In the genomic region with DNA sequence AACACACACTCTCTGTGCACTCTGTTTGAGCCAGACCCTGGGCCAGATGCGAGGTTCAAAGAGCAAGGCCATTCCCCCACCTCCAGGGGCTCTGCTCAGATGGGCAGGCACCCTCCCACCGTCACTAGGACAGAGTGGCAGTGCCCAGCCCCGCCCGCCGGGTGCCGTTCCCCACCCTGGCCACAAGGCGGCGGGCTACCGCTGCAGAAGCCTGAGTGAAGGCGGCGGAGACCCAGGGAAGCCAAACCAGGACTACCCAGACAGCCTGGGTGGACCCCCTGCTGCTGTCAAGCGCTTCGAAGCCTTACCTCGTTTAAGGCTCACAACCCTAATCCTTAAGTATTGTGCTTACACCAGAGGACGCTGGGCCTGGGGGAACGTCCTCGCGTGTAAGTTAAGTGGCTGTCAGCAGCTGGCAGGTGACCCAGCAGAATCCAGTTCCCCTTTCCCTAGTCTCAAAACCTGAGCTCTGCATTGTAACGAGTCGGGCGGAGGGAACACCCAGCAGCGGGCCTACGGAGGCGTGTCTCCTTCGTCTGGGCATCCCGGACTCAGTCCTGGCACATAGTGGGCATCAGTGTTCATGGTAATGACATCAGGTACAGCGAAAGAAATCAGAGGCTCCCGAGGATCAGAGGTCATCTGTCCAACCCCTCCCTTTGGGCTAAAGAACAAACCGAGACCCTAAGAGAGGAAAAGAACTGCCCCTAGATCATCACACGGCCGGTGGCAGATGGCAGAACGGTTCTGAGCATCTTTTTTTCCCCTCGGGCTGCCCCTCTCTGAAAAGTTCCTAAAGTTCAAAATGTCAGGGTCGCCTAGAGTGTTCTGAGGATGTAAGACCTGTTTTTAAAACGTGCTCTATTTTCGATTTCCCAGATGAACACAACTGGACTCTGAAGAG, we compare ENCODE assay signal across 1 cellular context.
A peak's percentile ranks its signal among the peaks of the same experiment; 100 is the strongest.
TF ChIP-seq lines count a peak whose summit lies in the region.

No MANE protein-coding gene starts in this region.

TF ChIP-seq in HepG2, 621 proteins besides CTCF, POLR2A, EP300 and RAD21 (continued from another document and continues in another):
- TF ChIP-seq, protein P1, sequence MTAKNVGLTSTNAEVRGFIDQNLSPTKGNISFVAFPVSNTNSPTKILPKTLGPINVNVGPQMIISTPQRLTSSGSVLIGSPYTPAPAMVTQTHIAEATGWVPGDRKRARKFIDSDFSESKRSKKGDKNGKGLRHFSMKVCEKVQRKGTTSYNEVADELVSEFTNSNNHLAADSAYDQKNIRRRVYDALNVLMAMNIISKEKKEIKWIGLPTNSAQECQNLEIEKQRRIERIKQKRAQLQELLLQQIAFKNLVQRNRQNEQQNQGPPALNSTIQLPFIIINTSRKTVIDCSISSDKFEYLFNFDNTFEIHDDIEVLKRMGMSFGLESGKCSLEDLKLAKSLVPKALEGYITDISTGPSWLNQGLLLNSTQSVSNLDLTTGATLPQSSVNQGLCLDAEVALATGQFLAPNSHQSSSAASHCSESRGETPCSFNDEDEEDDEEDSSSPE (CRISPR knock-in tag; IDR thresholded peaks at IDR 0.05), result no peak
- no peak for TF ChIP-seq TAF1 (CRISPR knock-in tag; IDR thresholded peaks at IDR 0.05)
- TF ChIP-seq, protein P2, sequence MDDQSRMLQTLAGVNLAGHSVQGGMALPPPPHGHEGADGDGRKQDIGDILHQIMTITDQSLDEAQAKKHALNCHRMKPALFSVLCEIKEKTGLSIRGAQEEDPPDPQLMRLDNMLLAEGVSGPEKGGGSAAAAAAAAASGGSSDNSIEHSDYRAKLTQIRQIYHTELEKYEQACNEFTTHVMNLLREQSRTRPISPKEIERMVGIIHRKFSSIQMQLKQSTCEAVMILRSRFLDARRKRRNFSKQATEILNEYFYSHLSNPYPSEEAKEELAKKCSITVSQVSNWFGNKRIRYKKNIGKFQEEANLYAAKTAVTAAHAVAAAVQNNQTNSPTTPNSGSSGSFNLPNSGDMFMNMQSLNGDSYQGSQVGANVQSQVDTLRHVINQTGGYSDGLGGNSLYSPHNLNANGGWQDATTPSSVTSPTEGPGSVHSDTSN (CRISPR knock-in tag; IDR thresholded peaks at IDR 0.05; ENCODE audit: borderline replicate concordance), result no peak
- no peak for TF ChIP-seq DPF2 (CRISPR knock-in tag; IDR thresholded peaks at IDR 0.05; ENCODE audit: borderline replicate concordance, low read depth)
- TF ChIP-seq, protein P3, sequence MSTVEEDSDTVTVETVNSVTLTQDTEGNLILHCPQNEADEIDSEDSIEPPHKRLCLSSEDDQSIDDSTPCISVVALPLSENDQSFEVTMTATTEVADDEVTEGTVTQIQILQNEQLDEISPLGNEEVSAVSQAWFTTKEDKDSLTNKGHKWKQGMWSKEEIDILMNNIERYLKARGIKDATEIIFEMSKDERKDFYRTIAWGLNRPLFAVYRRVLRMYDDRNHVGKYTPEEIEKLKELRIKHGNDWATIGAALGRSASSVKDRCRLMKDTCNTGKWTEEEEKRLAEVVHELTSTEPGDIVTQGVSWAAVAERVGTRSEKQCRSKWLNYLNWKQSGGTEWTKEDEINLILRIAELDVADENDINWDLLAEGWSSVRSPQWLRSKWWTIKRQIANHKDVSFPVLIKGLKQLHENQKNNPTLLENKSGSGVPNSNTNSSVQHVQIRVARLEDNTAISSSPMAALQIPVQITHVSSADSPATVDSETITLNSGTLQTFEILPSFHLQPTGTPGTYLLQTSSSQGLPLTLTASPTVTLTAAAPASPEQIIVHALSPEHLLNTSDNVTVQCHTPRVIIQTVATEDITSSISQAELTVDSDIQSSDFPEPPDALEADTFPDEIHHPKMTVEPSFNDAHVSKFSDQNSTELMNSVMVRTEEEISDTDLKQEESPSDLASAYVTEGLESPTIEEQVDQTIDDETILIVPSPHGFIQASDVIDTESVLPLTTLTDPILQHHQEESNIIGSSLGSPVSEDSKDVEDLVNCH (CRISPR knock-in tag; IDR thresholded peaks at IDR 0.05), result no peak
- no peak for TF ChIP-seq RBAK (CRISPR knock-in tag; IDR thresholded peaks at IDR 0.05)
- TF ChIP-seq, protein P4, sequence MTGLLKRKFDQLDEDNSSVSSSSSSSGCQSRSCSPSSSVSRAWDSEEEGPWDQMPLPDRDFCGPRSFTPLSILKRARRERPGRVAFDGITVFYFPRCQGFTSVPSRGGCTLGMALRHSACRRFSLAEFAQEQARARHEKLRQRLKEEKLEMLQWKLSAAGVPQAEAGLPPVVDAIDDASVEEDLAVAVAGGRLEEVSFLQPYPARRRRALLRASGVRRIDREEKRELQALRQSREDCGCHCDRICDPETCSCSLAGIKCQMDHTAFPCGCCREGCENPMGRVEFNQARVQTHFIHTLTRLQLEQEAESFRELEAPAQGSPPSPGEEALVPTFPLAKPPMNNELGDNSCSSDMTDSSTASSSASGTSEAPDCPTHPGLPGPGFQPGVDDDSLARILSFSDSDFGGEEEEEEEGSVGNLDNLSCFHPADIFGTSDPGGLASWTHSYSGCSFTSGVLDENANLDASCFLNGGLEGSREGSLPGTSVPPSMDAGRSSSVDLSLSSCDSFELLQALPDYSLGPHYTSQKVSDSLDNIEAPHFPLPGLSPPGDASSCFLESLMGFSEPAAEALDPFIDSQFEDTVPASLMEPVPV (CRISPR knock-in tag; IDR thresholded peaks at IDR 0.05), result 0 out of 2 replicates have a peak, but pooled peaks have one; percentile 15
- TF ChIP-seq TARDBP (CRISPR knock-in tag; IDR thresholded peaks at IDR 0.05), result peak; percentile 31; the same call in 1 of the 2 replicates
- TF ChIP-seq SIX1 (CRISPR knock-in tag; IDR thresholded peaks at IDR 0.05; ENCODE audit: borderline replicate concordance), result no peak
- no peak for TF ChIP-seq SUZ12 (IDR thresholded peaks at IDR 0.05; ENCODE audit: low read depth, low read length)
- TF ChIP-seq, protein P5, sequence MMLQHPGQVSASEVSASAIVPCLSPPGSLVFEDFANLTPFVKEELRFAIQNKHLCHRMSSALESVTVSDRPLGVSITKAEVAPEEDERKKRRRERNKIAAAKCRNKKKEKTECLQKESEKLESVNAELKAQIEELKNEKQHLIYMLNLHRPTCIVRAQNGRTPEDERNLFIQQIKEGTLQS (CRISPR knock-in tag; IDR thresholded peaks at IDR 0.05), result no peak
- TF ChIP-seq ZNF547 (CRISPR knock-in tag; IDR thresholded peaks at IDR 0.05), result 0 out of 2 replicates have a peak, but pooled peaks have one; percentile 17
- TF ChIP-seq MZF1 (CRISPR knock-in tag; IDR thresholded peaks at IDR 0.05; ENCODE audit: borderline replicate concordance), result no peak
- no peak for TF ChIP-seq MAFF (IDR thresholded peaks at IDR 0.05; ENCODE audit: low read depth, low read length)
- no peak for TF ChIP-seq ZNF75D (CRISPR knock-in tag; IDR thresholded peaks at IDR 0.05; ENCODE audit: borderline replicate concordance)
- TF ChIP-seq CENPT (CRISPR knock-in tag; IDR thresholded peaks at IDR 0.05; ENCODE audit: low read depth), result no peak
- TF ChIP-seq SMC3 (IDR thresholded peaks at IDR 0.05; ENCODE audit: low read length), result no peak; the same call in 1 of the 2 replicates
- no peak; the same call in 1 of the 2 replicates for TF ChIP-seq ZBTB7A (CRISPR knock-in tag; IDR thresholded peaks at IDR 0.05)
- TF ChIP-seq, protein P6, sequence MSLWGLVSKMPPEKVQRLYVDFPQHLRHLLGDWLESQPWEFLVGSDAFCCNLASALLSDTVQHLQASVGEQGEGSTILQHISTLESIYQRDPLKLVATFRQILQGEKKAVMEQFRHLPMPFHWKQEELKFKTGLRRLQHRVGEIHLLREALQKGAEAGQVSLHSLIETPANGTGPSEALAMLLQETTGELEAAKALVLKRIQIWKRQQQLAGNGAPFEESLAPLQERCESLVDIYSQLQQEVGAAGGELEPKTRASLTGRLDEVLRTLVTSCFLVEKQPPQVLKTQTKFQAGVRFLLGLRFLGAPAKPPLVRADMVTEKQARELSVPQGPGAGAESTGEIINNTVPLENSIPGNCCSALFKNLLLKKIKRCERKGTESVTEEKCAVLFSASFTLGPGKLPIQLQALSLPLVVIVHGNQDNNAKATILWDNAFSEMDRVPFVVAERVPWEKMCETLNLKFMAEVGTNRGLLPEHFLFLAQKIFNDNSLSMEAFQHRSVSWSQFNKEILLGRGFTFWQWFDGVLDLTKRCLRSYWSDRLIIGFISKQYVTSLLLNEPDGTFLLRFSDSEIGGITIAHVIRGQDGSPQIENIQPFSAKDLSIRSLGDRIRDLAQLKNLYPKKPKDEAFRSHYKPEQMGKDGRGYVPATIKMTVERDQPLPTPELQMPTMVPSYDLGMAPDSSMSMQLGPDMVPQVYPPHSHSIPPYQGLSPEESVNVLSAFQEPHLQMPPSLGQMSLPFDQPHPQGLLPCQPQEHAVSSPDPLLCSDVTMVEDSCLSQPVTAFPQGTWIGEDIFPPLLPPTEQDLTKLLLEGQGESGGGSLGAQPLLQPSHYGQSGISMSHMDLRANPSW (CRISPR knock-in tag; IDR thresholded peaks at IDR 0.05; ENCODE audit: borderline replicate concordance), result no peak
- TF ChIP-seq ARNT (IDR thresholded peaks at IDR 0.05), result no peak
- 0 out of 2 replicates have a peak, but pooled peaks have one; percentile 51 for TF ChIP-seq ZNF891 (CRISPR knock-in tag; IDR thresholded peaks at IDR 0.05)
- TF ChIP-seq YEATS2 (CRISPR knock-in tag; IDR thresholded peaks at IDR 0.05; ENCODE audit: borderline replicate concordance), result no peak
- TF ChIP-seq DR1 (CRISPR knock-in tag; IDR thresholded peaks at IDR 0.05), result no peak
- no peak for TF ChIP-seq ATM (IDR thresholded peaks at IDR 0.05; ENCODE audit: borderline replicate concordance)
- TF ChIP-seq, protein P7, sequence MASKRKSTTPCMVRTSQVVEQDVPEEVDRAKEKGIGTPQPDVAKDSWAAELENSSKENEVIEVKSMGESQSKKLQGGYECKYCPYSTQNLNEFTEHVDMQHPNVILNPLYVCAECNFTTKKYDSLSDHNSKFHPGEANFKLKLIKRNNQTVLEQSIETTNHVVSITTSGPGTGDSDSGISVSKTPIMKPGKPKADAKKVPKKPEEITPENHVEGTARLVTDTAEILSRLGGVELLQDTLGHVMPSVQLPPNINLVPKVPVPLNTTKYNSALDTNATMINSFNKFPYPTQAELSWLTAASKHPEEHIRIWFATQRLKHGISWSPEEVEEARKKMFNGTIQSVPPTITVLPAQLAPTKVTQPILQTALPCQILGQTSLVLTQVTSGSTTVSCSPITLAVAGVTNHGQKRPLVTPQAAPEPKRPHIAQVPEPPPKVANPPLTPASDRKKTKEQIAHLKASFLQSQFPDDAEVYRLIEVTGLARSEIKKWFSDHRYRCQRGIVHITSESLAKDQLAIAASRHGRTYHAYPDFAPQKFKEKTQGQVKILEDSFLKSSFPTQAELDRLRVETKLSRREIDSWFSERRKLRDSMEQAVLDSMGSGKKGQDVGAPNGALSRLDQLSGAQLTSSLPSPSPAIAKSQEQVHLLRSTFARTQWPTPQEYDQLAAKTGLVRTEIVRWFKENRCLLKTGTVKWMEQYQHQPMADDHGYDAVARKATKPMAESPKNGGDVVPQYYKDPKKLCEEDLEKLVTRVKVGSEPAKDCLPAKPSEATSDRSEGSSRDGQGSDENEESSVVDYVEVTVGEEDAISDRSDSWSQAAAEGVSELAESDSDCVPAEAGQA (IDR thresholded peaks at IDR 0.05; ENCODE audit: low read depth), result no peak
- TF ChIP-seq, protein P7 (CRISPR knock-in tag; IDR thresholded peaks at IDR 0.05; ENCODE audit: borderline replicate concordance), result no peak
- no peak for TF ChIP-seq SRSF4 (IDR thresholded peaks at IDR 0.05; ENCODE audit: low read depth, low read length, poor library complexity, severe bottlenecking)
- TF ChIP-seq, protein P8, sequence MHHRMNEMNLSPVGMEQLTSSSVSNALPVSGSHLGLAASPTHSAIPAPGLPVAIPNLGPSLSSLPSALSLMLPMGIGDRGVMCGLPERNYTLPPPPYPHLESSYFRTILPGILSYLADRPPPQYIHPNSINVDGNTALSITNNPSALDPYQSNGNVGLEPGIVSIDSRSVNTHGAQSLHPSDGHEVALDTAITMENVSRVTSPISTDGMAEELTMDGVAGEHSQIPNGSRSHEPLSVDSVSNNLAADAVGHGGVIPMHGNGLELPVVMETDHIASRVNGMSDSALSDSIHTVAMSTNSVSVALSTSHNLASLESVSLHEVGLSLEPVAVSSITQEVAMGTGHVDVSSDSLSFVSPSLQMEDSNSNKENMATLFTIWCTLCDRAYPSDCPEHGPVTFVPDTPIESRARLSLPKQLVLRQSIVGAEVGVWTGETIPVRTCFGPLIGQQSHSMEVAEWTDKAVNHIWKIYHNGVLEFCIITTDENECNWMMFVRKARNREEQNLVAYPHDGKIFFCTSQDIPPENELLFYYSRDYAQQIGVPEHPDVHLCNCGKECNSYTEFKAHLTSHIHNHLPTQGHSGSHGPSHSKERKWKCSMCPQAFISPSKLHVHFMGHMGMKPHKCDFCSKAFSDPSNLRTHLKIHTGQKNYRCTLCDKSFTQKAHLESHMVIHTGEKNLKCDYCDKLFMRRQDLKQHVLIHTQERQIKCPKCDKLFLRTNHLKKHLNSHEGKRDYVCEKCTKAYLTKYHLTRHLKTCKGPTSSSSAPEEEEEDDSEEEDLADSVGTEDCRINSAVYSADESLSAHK (CRISPR knock-in tag; IDR thresholded peaks at IDR 0.05; ENCODE audit: borderline replicate concordance), result no peak
- no peak for TF ChIP-seq ZNF234 (CRISPR knock-in tag; conservative IDR thresholded peaks at IDR 0.05)
- no peak for TF ChIP-seq ZNF382 (CRISPR knock-in tag; IDR thresholded peaks at IDR 0.05; ENCODE audit: borderline replicate concordance)
- no peak for TF ChIP-seq DNMT3B (CRISPR knock-in tag; conservative IDR thresholded peaks at IDR 0.05)
